9 cellular contexts compared by ENCODE assay signal in genomic region chr6:37130704-37131103, GRCh38. TPM values are rescaled to one million over a fixed set of nuclear protein-coding genes. Genes with fewer than 3 reads are reported as not detected.
A peak's percentile ranks its signal among the peaks of the same experiment; 100 is the strongest.
DNase-seq lines count a peak whose midpoint lies in the region; ATAC-seq, FAIRE-seq and TF ChIP-seq lines count a peak whose summit lies in the region.
"Had no signal": no experiment of that assay in that cellular context is flagged by ENCODE, and none has a peak within 500 bp of the region (broad histone marks: within the 10 kb centered on the region; RNA-seq: fewer than 3 reads in every experiment).

No MANE protein-coding gene starts in this region.

- intact Hi-C loops in ascending aorta (cut with DNase I): loop anchor here (2.0 kb wide), 2 partner anchors 14 to 28 kb away; no protein-coding TSS in a partner anchor

- H3K27ac ChIP-seq in ascending aorta (peak overlapping the region; percentile 26 to 73), hepatocyte (peak overlapping the region; percentile 88)

- H3K79me2 ChIP-seq in hepatocyte: no peaks in the 10 kb centered on the region

- in situ Hi-C loops in G401 (cut with HindIII; ENCODE audit: low sequenced_read_pairs): no loop called here

- H3K4me3 ChIP-seq in ascending aorta (no peak overlapping the region), hepatocyte (no peak overlapping the region)

- no peaks in the 10 kb centered on the region for H3K9me2 ChIP-seq in hepatocyte (replicated peaks; ENCODE audit: insufficient read depth)

- no peaks in the 10 kb centered on the region for H3K36me3 ChIP-seq in ascending aorta
- H3K36me3 ChIP-seq in hepatocyte (replicated peaks; ENCODE audit: insufficient read depth, low read depth): no peaks in the 10 kb centered on the region

- no peak overlapping the region for H3K27ac Mint-ChIP-seq in stimulated activated effector memory CD8-positive, alpha-beta T cell treated with anti-CD3 and anti-CD28 coated beads, Interleukin-12 subunit alpha, Interleukin-12 subunit beta, amount 100 ng/mL, for 72 hours

- no peaks in the 10 kb centered on the region for H3K9me3 Mint-ChIP-seq in stimulated activated effector memory CD8-positive, alpha-beta T cell treated with anti-CD3 and anti-CD28 coated beads, Interleukin-12 subunit alpha, Interleukin-12 subunit beta, amount 100 ng/mL, for 72 hours

- H3K4me2 ChIP-seq in hepatocyte: peak overlapping the region; percentile 26

- DNase-seq in LHCN-M2 (ENCODE audit: low read depth) (peak; percentile 46), ascending aorta (ENCODE audit: low spot score in 2 of 2) (peak; percentile 39 to 85), hepatocyte (ENCODE audit: low spot score) (peak; percentile 41), G401 (ENCODE audit: low spot score) (no peak), frontal cortex (ENCODE audit: low spot score in 2 of 2) (no peak)
- DNase-seq in stimulated activated effector memory CD8-positive, alpha-beta T cell treated with anti-CD3 and anti-CD28 coated beads, Interleukin-12 subunit alpha, Interleukin-12 subunit beta, amount 100 ng/mL, for 72 hours (ENCODE audit: low spot score in 2 of 2): no peak
- DNase-seq: T1000 had no signal

- no peaks in the 10 kb centered on the region for H3K9me3 ChIP-seq in ascending aorta
- no peaks in the 10 kb centered on the region for H3K9me3 ChIP-seq in hepatocyte (ENCODE audit: low read depth)

- H3K4me1 ChIP-seq in ascending aorta (peaks cover 5 to 22% of the 10 kb centered on the region in 2 donors), hepatocyte (ENCODE audit: insufficient read depth) (peaks cover 73% of the 10 kb centered on the region)

- FAIRE-seq in frontal cortex (lab: Jason Lieb, UNC): no peak

- no peaks in the 10 kb centered on the region for H3K27me3 ChIP-seq in ascending aorta
- H3K27me3 ChIP-seq in hepatocyte: no peaks in the 10 kb centered on the region

- H4K20me1 ChIP-seq in hepatocyte (ENCODE audit: insufficient read depth, poor library complexity, severe bottlenecking): no peaks in the 10 kb centered on the region

- peak; percentile 49 for ATAC-seq in stimulated activated effector memory CD8-positive, alpha-beta T cell treated with anti-CD3 and anti-CD28 coated beads, Interleukin-12 subunit alpha, Interleukin-12 subunit beta, amount 100 ng/mL, for 72 hours
- ATAC-seq in HG03571 (IDR thresholded peaks at IDR 0.05; ENCODE audit: unreplicated experiment): no peak
- no peak for ATAC-seq in HG02623 (IDR thresholded peaks at IDR 0.05; ENCODE audit: unreplicated experiment)

- no peak overlapping the region for H3K4me3 Mint-ChIP-seq in stimulated activated effector memory CD8-positive, alpha-beta T cell treated with anti-CD3 and anti-CD28 coated beads, Interleukin-12 subunit alpha, Interleukin-12 subunit beta, amount 100 ng/mL, for 72 hours

- H2AFZ ChIP-seq in hepatocyte: no peak overlapping the region

- TF ChIP-seq CTCF in ascending aorta (IDR thresholded peaks at IDR 0.05): no peak
- TF ChIP-seq CTCF in hepatocyte (IDR thresholded peaks at IDR 0.05; ENCODE audit: poor library complexity): no peak

- WGBS in hepatocyte (ENCODE audit: low lambda C conversion rate, missing lambda C conversion rate): 41% methylated on average over 3 of the region's 3 CpGs

- H3K36me3 Mint-ChIP-seq in stimulated activated effector memory CD8-positive, alpha-beta T cell treated with anti-CD3 and anti-CD28 coated beads, Interleukin-12 subunit alpha, Interleukin-12 subunit beta, amount 100 ng/mL, for 72 hours: no peaks in the 10 kb centered on the region

- peaks cover 41% of the 10 kb centered on the region for H3K4me1 Mint-ChIP-seq in stimulated activated effector memory CD8-positive, alpha-beta T cell treated with anti-CD3 and anti-CD28 coated beads, Interleukin-12 subunit alpha, Interleukin-12 subunit beta, amount 100 ng/mL, for 72 hours

RNA-seq across cellular contexts. Expression of gene PIM1, which starts 39.2 kb away (rescaled TPM):
- 1.9 and 2.2 TPM in 2 replicates for total RNA-seq in LHCN-M2 (2014; rRNA removed)
- polyA plus RNA-seq in LHCN-M2 (2012): 4.0 TPM
- 17.7 TPM for total RNA-seq in ascending aorta
- total RNA-seq in hepatocyte: 71.3 and 81.0 TPM in 2 replicates
- polyA plus RNA-seq in hepatocyte: 96.6 and 99.1 TPM in 2 replicates
- total RNA-seq in G401 (2014; rRNA removed; shearing (Covaris generic)): 70.4 and 71.6 TPM in 2 replicates
- 20.4 TPM for total RNA-seq in frontal cortex

Comparison
In these comparisons a context has a peak if more than half of its experiments do, and no peak if none do; other contexts are left out.
1. DNase-seq: peak in LHCN-M2 (single experiment), ascending aorta (2 of 2) and hepatocyte (single experiment); none in stimulated activated effector memory CD8-positive, alpha-beta T cell treated with anti-CD3 and anti-CD28 coated beads, Interleukin-12 subunit alpha, Interleukin-12 subunit beta, amount 100 ng/mL, for 72 hours (0 of 2), G401 (single experiment) and frontal cortex (0 of 2).